ENCODE assay signal across 8 cellular contexts in genomic region chr17:47323382-47324223, GRCh38. TPM values are rescaled to one million over a fixed set of nuclear protein-coding genes. Genes with fewer than 3 reads are reported as not detected.
DNase-seq lines count a peak whose midpoint lies in the region; ATAC-seq and TF ChIP-seq lines count a peak whose summit lies in the region.

EFCAB13 (plus strand) TSS chr17:47323955; CDS start chr17:47328354, 4,399 bp downstream.

- H3K9me3 ChIP-seq in aorta (ENCODE audit: control insufficient read depth, low read length): no peaks in the 10 kb centered on the region

- in situ Hi-C loops in GM13977 (cut with MboI; ENCODE audit: low pct_unique_long_range_greater_than_20kb, low sequenced_read_pairs, unreplicated experiment): no loop called here

- DNase-seq in GM13977 (ENCODE audit: low spot score) (peak; percentile 90), NCI-H1436 (lab: John Stamatoyannopoulos, UW) (peak; percentile 94), T-helper 2 cell (peak; percentile 50 to 84 (median 71)), anterior cingulate cortex (lab: John Stamatoyannopoulos, UW) (peak in 46 of 58 donors; percentile 3 to 78 (median 37)), hepatic stellate cell (ENCODE audit: low spot score) (peak; percentile 83), renal cortical epithelial cell (ENCODE audit: low read depth) (peak; percentile 70), aorta (peak; percentile 94 to 97)

- no peaks in the 10 kb centered on the region for H3K27me3 ChIP-seq in aorta (ENCODE audit: control insufficient read depth in 1 of 2, insufficient read depth in 2 of 2, low read length in 1 of 2)

- H3K4me1 ChIP-seq in aorta (ENCODE audit: control insufficient read depth in 1 of 2, insufficient read depth in 2 of 2, low read length in 2 of 2): no peaks in the 10 kb centered on the region

- peak within 1 kb of the TSS; percentile 38 to 57 for H3K27ac ChIP-seq in aorta (ENCODE audit: low read depth in 1 of 2, low read length in 2 of 2)

- peak; percentile 21 for TF ChIP-seq CTCF in GM13977 (IDR thresholded peaks at IDR 0.05; ENCODE audit: extremely low read depth, insufficient read depth, missing control alignments)

- H3K4me3 ChIP-seq in aorta (ENCODE audit: low read length in 2 of 2): peak within 1 kb of the TSS; percentile 46 to 58

- 1% methylated on average over 60 to 72 of the region's 72 CpGs for WGBS in aorta, 2 donors

- no peaks in the 10 kb centered on the region for H3K36me3 ChIP-seq in aorta (ENCODE audit: control insufficient read depth in 1 of 2, insufficient read depth in 2 of 2, low read length in 1 of 2)

- ATAC-seq in HG02840 (IDR thresholded peaks at IDR 0.05; ENCODE audit: low FRiP score, unreplicated experiment): peak; percentile 82
- ATAC-seq in aorta (ENCODE audit: low FRiP score): peak; percentile 99

- intact Hi-C loops in aorta (cut with DNase I): loop anchor here (5.0 to 10.0 kb wide), 2 partner anchors 96 to 291 kb away; no protein-coding TSS in a partner anchor

RNA-seq across cellular contexts. Expression of gene EFCAB13, which starts in this region (rescaled TPM):
- 13.7 and 88.4 TPM in 2 replicates for total RNA-seq in renal cortical epithelial cell
- total RNA-seq in aorta: 10 to 100 TPM; 28.1 to 34.2 TPM
- 1 to 10 TPM; 1.4 to 6.3 TPM for polyA plus RNA-seq in aorta

Comparison
In these comparisons a context has a peak if more than half of its experiments do, and no peak if none do; other contexts are left out.
1. Peak in every context shown above with its lines: DNase-seq, ATAC-seq, H3K4me3 ChIP-seq and H3K27ac ChIP-seq.
2. DNase-seq: peak in every context shown above with its lines; median percentile 96 in aorta; 94 in NCI-H1436; 90 in GM13977; 83 in hepatic stellate cell; 71 in T-helper 2 cell; 70 in renal cortical epithelial cell; 37 in anterior cingulate cortex.